In the genomic region with DNA sequence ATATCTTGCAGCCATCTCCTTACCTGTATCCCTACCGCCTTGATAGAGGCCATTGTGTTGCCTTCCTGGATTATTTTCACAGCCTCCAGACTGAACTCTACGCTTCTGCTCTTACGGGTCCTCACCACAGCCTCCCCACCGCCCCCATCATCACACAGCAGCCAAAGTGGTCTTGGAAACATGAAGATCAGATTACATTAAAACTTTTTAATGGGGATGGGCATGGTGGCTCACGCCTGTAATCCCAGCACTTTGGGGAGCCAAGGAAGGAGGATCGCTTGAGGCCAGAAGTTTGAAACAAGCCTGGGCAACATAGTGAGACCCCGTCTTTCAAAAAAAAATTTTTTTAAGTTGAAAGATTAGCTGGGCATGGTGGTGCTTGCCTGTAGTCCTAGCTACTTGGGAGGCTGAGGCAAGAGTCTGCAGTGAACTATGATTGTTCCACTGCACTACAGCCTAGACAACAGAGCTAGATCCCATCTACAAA, we compare ENCODE assay signal across 22 cellular contexts.
"Had no signal": no experiment of that assay in that cellular context is flagged by ENCODE, and none has a peak within 500 bp of the region (broad histone marks: within the 10 kb centered on the region; RNA-seq: fewer than 3 reads in every experiment).

No MANE protein-coding gene starts in this region.

- H3K36me3 ChIP-seq: right lobe of liver, spleen, tibial nerve, upper lobe of right lung, vagina had no signal

- H3K4me3 Mint-ChIP-seq: dendritic cell treated with granulocyte-macrophage colony-stimulating factor and Interleukin-4, amounts not matched to agents 40 ng/mL and 50 ng/mL, for 4 days; nephron progenitor cell; stimulated activated naive B cell treated with anti-CD40 and anti-IgM and Interleukin-4, amounts not matched to agents 10 μg/mL and 1 μg/mL and 100 μg/mL, for 72 hours; stimulated activated naive CD8-positive, alpha-beta T cell treated with anti-CD3 and anti-CD28 coated beads, Interleukin-15, amount 100 ng/mL, for 72 hours had no signal

- H3K4me1 ChIP-seq: psoas muscle, right lobe of liver, spleen, testis, tibial nerve, upper lobe of right lung, vagina had no signal

- H3K27ac Mint-ChIP-seq: dendritic cell treated with granulocyte-macrophage colony-stimulating factor and Interleukin-4, amounts not matched to agents 40 ng/mL and 50 ng/mL, for 4 days; nephron progenitor cell; stimulated activated naive B cell treated with anti-CD40 and anti-IgM and Interleukin-4, amounts not matched to agents 10 μg/mL and 1 μg/mL and 100 μg/mL, for 72 hours; stimulated activated naive CD8-positive, alpha-beta T cell treated with anti-CD3 and anti-CD28 coated beads, Interleukin-15, amount 100 ng/mL, for 72 hours had no signal

- H3K79me2 ChIP-seq: hepatocyte had no signal

- H3K9me3 ChIP-seq: psoas muscle, right lobe of liver, testis, upper lobe of right lung, vagina had no signal

- H3K4me3 ChIP-seq: hepatocyte, lung, psoas muscle, right lobe of liver, spleen, testis, tibial nerve, upper lobe of right lung, vagina had no signal

- H2AFZ ChIP-seq: hepatocyte had no signal

- ATAC-seq: left colon; left ventricle myocardium superior; psoas muscle; right lobe of liver; stimulated activated naive B cell treated with anti-CD40 and anti-IgM and Interleukin-4, amounts not matched to agents 10 μg/mL and 1 μg/mL and 100 μg/mL, for 72 hours; stimulated activated naive CD8-positive, alpha-beta T cell treated with anti-CD3 and anti-CD28 coated beads, Interleukin-15, amount 100 ng/mL, for 72 hours; upper lobe of right lung had no signal

- H3K4me2 ChIP-seq: hepatocyte had no signal

- H3K27ac ChIP-seq: hepatocyte, psoas muscle, right lobe of liver, spleen, testis, tibial nerve, upper lobe of right lung, vagina had no signal

- H3K4me1 Mint-ChIP-seq: nephron progenitor cell; stimulated activated naive B cell treated with anti-CD40 and anti-IgM and Interleukin-4, amounts not matched to agents 10 μg/mL and 1 μg/mL and 100 μg/mL, for 72 hours; stimulated activated naive CD8-positive, alpha-beta T cell treated with anti-CD3 and anti-CD28 coated beads, Interleukin-15, amount 100 ng/mL, for 72 hours had no signal

- H3K27me3 ChIP-seq: right lobe of liver, testis, vagina had no signal

- DNase-seq: foreskin melanocyte; left colon; left ventricle myocardium superior; mesenchymal stem cell; midbrain; nephron progenitor cell; psoas muscle; retina; spleen; stimulated activated CD4-positive, alpha-beta T cell treated with anti-CD3 and anti-CD28 coated beads, Interleukin-15, amount 100 ng/mL, for 24 hours; stimulated activated CD4-positive, alpha-beta T cell treated with anti-CD3 and anti-CD28 coated beads, Interleukin-1b, Interleukin-23, amount 100 ng/mL, for 48 hours; stimulated activated CD4-positive, alpha-beta T cell treated with anti-CD3 and anti-CD28 coated beads, Interleukin-4, amount 100 ng/mL, for 24 hours; stimulated activated naive B cell treated with anti-CD40 and anti-IgM and Interleukin-4, amounts not matched to agents 10 μg/mL and 1 μg/mL and 100 μg/mL, for 72 hours; stimulated activated naive CD8-positive, alpha-beta T cell treated with anti-CD3 and anti-CD28 coated beads, Interleukin-15, amount 100 ng/mL, for 72 hours; testis; upper lobe of right lung had no signal

- H3K9me3 Mint-ChIP-seq: dendritic cell treated with granulocyte-macrophage colony-stimulating factor and Interleukin-4, amounts not matched to agents 40 ng/mL and 50 ng/mL, for 4 days; stimulated activated naive B cell treated with anti-CD40 and anti-IgM and Interleukin-4, amounts not matched to agents 10 μg/mL and 1 μg/mL and 100 μg/mL, for 72 hours; stimulated activated naive CD8-positive, alpha-beta T cell treated with anti-CD3 and anti-CD28 coated beads, Interleukin-15, amount 100 ng/mL, for 72 hours had no signal

- H3K27me3 Mint-ChIP-seq: dendritic cell treated with granulocyte-macrophage colony-stimulating factor and Interleukin-4, amounts not matched to agents 40 ng/mL and 50 ng/mL, for 4 days; stimulated activated naive CD8-positive, alpha-beta T cell treated with anti-CD3 and anti-CD28 coated beads, Interleukin-15, amount 100 ng/mL, for 72 hours had no signal

- H3K36me3 Mint-ChIP-seq: stimulated activated naive B cell treated with anti-CD40 and anti-IgM and Interleukin-4, amounts not matched to agents 10 μg/mL and 1 μg/mL and 100 μg/mL, for 72 hours had no signal
